In the genomic region with DNA sequence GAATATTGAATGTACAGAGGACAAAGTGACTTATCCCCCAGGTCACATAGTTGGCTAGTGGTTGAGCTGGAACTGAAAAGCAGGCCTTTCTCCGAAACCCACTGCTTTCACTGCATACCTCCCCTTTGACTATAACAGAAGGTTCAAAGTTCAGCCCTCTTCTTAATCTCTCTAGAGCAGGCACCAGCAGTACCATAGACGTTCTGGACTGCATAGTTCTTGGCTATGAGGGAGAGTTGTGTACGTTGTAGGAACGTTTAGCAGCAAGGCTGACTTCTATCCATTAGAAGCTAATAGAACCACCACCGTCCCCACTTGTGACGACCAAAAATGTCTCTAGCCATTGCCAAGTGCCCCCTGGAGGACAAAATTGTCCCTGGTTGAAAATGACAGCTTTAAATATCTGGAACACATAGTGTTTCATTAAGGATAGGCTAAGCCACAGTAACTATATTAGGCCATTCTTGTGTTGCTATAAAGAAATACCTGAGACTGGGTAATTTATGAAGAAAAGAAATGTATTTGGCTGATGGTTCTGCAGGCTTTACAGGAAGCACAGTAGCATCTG, we compare ENCODE assay signal across 10 cellular contexts.
DNase-seq lines count a peak whose midpoint lies in the region; ATAC-seq, FAIRE-seq and TF ChIP-seq lines count a peak whose summit lies in the region.
"Had no signal": no experiment of that assay in that cellular context is flagged by ENCODE, and none has a peak within 500 bp of the region (broad histone marks: within the 10 kb centered on the region; RNA-seq: fewer than 3 reads in every experiment).

No MANE protein-coding gene starts in this region.

- H3K4me3 ChIP-seq in DOHH2 (ENCODE audit: low read length) (no peak overlapping the region), astrocyte (ENCODE audit: insufficient read depth, low read depth, low read length) (no peak overlapping the region), lung (no peak overlapping the region)

- TF ChIP-seq CTCF in DOHH2 (IDR thresholded peaks at IDR 0.05; ENCODE audit: low read depth, low read length, poor library complexity, severe bottlenecking) = peak; percentile 74
- TF ChIP-seq CTCF in astrocyte (IDR thresholded peaks at IDR 0.05; ENCODE audit: insufficient read depth, low read depth, low read length) = peak; percentile 32
- peak; percentile 15 for TF ChIP-seq CTCF in lung (IDR thresholded peaks at IDR 0.05; ENCODE audit: control extremely low read depth, extremely low read depth)

- H3K36me3 Mint-ChIP-seq in astrocyte (ENCODE audit: low read depth, unreplicated experiment) = no peaks in the 10 kb centered on the region
- H3K36me3 Mint-ChIP-seq: activated naive CD8-positive, alpha-beta T cell had no signal

- H3K27me3 Mint-ChIP-seq in astrocyte (ENCODE audit: low read depth, unreplicated experiment) = no peaks in the 10 kb centered on the region

- H3K79me2 ChIP-seq in DOHH2 (ENCODE audit: control insufficient read depth, low read length) (peaks cover 96% of the 10 kb centered on the region), astrocyte (ENCODE audit: insufficient read depth, low read length) (peaks cover 27% of the 10 kb centered on the region)

- no peak for DNase-seq in astrocyte (ENCODE audit: low read depth)
- no peak for DNase-seq in lung (ENCODE audit: low spot score)
- DNase-seq in NCI-H2196 treated with DMSO at 0.1 percent for 48 hours (lab: John Stamatoyannopoulos, UW; ENCODE audit: unreplicated experiment) = no peak
- DNase-seq: NCI-H510A treated with DMSO at 0.1 percent for 48 hours had no signal

- H4K20me1 ChIP-seq in DOHH2 (ENCODE audit: control insufficient read depth, insufficient read depth, low read depth, low read length) (no peaks in the 10 kb centered on the region; the same call in 1 of the 2 replicates), astrocyte (ENCODE audit: insufficient read depth, low read length) (peaks cover 8% of the 10 kb centered on the region)

- H3K27ac ChIP-seq in DOHH2 (ENCODE audit: low read depth, low read length) = no peak overlapping the region
- no peak overlapping the region for H3K27ac ChIP-seq in astrocyte (ENCODE audit: low read depth, low read length)
- no peak overlapping the region for H3K27ac ChIP-seq in lung (ENCODE audit: low read depth in 1 of 2, low read length in 1 of 2)

- no peak overlapping the region for H3K9ac ChIP-seq in astrocyte (ENCODE audit: low read length)

- H3K4me1 Mint-ChIP-seq in astrocyte (ENCODE audit: low read depth, unreplicated experiment) = peaks cover 6% of the 10 kb centered on the region

- no peaks in the 10 kb centered on the region for H3K9me3 Mint-ChIP-seq in astrocyte (ENCODE audit: unreplicated experiment)
- H3K9me3 Mint-ChIP-seq: stimulated activated naive CD8-positive, alpha-beta T cell treated with anti-CD3 and anti-CD28 coated beads, Interleukin-15, Interleukin-2, amounts not matched to agents 100 ng/mL and 50 ng/mL, for 24 hours had no signal

- no peak overlapping the region for H3K27ac Mint-ChIP-seq in astrocyte (ENCODE audit: unreplicated experiment)
- H3K27ac Mint-ChIP-seq: activated naive CD8-positive, alpha-beta T cell; stimulated activated naive CD8-positive, alpha-beta T cell treated with anti-CD3 and anti-CD28 coated beads, Interleukin-15, Interleukin-2, amounts not matched to agents 100 ng/mL and 50 ng/mL, for 24 hours had no signal

- no peaks in the 10 kb centered on the region for H3F3A ChIP-seq in DOHH2 (ENCODE audit: control insufficient read depth, insufficient read depth)

- ATAC-seq in GM19463 (IDR thresholded peaks at IDR 0.05; ENCODE audit: unreplicated experiment) (peak; percentile 52), lung (ENCODE audit: insufficient read depth, low FRiP score) (no peak), GM18517 (IDR thresholded peaks at IDR 0.05; ENCODE audit: unreplicated experiment) (no peak), HG02642 (IDR thresholded peaks at IDR 0.05; ENCODE audit: poor library complexity, unreplicated experiment) (no peak)

- H3K27me3 ChIP-seq in DOHH2 (ENCODE audit: control insufficient read depth, low read length) (no peaks in the 10 kb centered on the region), astrocyte (ENCODE audit: insufficient read depth, low read length) (no peaks in the 10 kb centered on the region), lung (ENCODE audit: control insufficient read depth, insufficient read depth) (no peaks in the 10 kb centered on the region)

- H3K4me3 Mint-ChIP-seq in astrocyte (ENCODE audit: unreplicated experiment) = no peak overlapping the region
- H3K4me3 Mint-ChIP-seq: activated naive CD8-positive, alpha-beta T cell; stimulated activated naive CD8-positive, alpha-beta T cell treated with anti-CD3 and anti-CD28 coated beads, Interleukin-15, Interleukin-2, amounts not matched to agents 100 ng/mL and 50 ng/mL, for 24 hours had no signal

- WGBS in lung, 2 donors = 44 to 47% methylated on average over 6 of the region's 6 CpGs

- H3K9me2 ChIP-seq in DOHH2 (replicated peaks; ENCODE audit: control insufficient read depth, low read length) = no peaks in the 10 kb centered on the region

- no peak for FAIRE-seq in astrocyte (lab: Jason Lieb, UNC)

- H3K36me3 ChIP-seq in DOHH2 (ENCODE audit: control insufficient read depth, low read length) = peaks cover 8% of the 10 kb centered on the region; the same call in 1 of the 2 replicates
- no peaks in the 10 kb centered on the region for H3K36me3 ChIP-seq in astrocyte (ENCODE audit: insufficient read depth, low read length)
- H3K36me3 ChIP-seq in lung (ENCODE audit: control insufficient read depth in 2 of 2, insufficient read depth in 2 of 2, low read length in 2 of 2) = no peaks in the 10 kb centered on the region

- no peak overlapping the region for H2AFZ ChIP-seq in astrocyte (ENCODE audit: low read depth, low read length)

- H3K4me2 ChIP-seq in DOHH2 (ENCODE audit: low read length) (peak overlapping the region; percentile 28), astrocyte (ENCODE audit: low read length) (no peak overlapping the region)

- no peaks in the 10 kb centered on the region for H3K9me3 ChIP-seq in DOHH2 (ENCODE audit: control insufficient read depth, insufficient read depth, low read length)
- H3K9me3 ChIP-seq in astrocyte (ENCODE audit: insufficient read depth, low read depth, low read length) = no peaks in the 10 kb centered on the region
- no peaks in the 10 kb centered on the region for H3K9me3 ChIP-seq in lung (ENCODE audit: control insufficient read depth in 2 of 2, insufficient read depth in 1 of 2, low read length in 1 of 2)

- H3K4me1 ChIP-seq in DOHH2 (ENCODE audit: control insufficient read depth, low read length) (peaks cover 17% of the 10 kb centered on the region), astrocyte (ENCODE audit: insufficient read depth, low read length) (peaks cover 4% of the 10 kb centered on the region), lung (ENCODE audit: control insufficient read depth in 2 of 2, insufficient read depth in 2 of 2, low read length in 2 of 2) (peaks cover 3% of the 10 kb centered on the region in 2 donors)

Comparison
In these comparisons a context has a peak if more than half of its experiments do, and no peak if none do; other contexts are left out.
1. CTCF ChIP-seq: peak in every context shown above with its lines; median percentile 74 in DOHH2; 32 in astrocyte; 15 in lung.